Comparison of ENCODE assay signal across 1 cellular context in the genomic region with DNA sequence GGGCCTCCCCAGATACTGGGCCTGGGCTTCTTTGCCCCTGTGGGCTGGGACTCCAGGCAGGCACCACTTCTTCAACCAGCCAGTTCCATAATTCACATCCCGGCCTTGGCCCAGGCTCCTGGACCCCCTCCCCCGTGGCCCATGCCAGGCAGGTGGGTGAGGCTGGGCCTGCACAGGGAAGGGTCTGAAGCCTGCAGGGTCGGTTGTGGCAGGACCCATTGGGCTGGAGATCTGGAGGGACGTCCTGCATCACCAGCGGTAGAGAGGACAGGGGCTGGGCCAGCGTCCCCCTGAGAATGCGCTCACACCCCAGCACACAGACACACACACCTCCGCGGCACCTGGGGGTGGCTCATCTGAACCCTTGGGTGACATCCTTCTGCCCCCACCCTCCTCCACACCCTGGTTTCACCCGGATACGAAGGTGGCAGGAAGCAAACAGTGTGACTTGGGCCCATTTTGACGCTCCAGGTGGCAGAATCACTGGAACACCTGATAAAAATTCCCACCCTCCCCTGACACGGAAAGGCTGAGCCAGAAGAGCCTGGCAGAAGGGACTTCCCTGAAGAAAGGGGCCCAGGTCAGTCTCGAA.
TF ChIP-seq lines count a peak whose summit lies in the region.

No MANE protein-coding gene starts in this region.

TF ChIP-seq in H1, 55 proteins besides CTCF, POLR2A, EP300 and RAD21:
- TF ChIP-seq SP1 (IDR thresholded peaks at IDR 0.05; ENCODE audit: low read depth, low read length), result no peak
- TF ChIP-seq SP2 (IDR thresholded peaks at IDR 0.05; ENCODE audit: low read length), result no peak
- TF ChIP-seq SIRT6 (IDR thresholded peaks at IDR 0.05; ENCODE audit: low read length), result no peak
- TF ChIP-seq, protein P1, sequence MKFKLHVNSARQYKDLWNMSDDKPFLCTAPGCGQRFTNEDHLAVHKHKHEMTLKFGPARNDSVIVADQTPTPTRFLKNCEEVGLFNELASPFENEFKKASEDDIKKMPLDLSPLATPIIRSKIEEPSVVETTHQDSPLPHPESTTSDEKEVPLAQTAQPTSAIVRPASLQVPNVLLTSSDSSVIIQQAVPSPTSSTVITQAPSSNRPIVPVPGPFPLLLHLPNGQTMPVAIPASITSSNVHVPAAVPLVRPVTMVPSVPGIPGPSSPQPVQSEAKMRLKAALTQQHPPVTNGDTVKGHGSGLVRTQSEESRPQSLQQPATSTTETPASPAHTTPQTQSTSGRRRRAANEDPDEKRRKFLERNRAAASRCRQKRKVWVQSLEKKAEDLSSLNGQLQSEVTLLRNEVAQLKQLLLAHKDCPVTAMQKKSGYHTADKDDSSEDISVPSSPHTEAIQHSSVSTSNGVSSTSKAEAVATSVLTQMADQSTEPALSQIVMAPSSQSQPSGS (IDR thresholded peaks at IDR 0.05; ENCODE audit: low read length), result no peak
- no peak for TF ChIP-seq NANOG (IDR thresholded peaks at IDR 0.05; ENCODE audit: insufficient read depth, low read depth, low read length, poor library complexity, severe bottlenecking)
- TF ChIP-seq GTF2F1 (IDR thresholded peaks at IDR 0.05; ENCODE audit: borderline replicate concordance, low read depth, low read length), result no peak
- TF ChIP-seq ASH2L (IDR thresholded peaks at IDR 0.05; ENCODE audit: low read length), result no peak
- TF ChIP-seq CTBP2 (IDR thresholded peaks at IDR 0.05; ENCODE audit: borderline replicate concordance, insufficient read depth, insufficient read length, low read length), result no peak
- no peak for TF ChIP-seq KDM1A (IDR thresholded peaks at IDR 0.05; ENCODE audit: borderline replicate concordance, low read length)
- no peak for TF ChIP-seq MAFK (IDR thresholded peaks at IDR 0.05; ENCODE audit: low read depth, low read length)
- TF ChIP-seq EZH2 (IDR thresholded peaks at IDR 0.05; ENCODE audit: low read depth, low read length, severe bottlenecking), result no peak
- no peak for TF ChIP-seq CBX8 (IDR thresholded peaks at IDR 0.05; ENCODE audit: borderline replicate concordance, low read depth, low read length)
- no peak for TF ChIP-seq RNF2 (IDR thresholded peaks at IDR 0.05; ENCODE audit: borderline replicate concordance, low read depth, low read length, missing control alignments, poor library complexity, severe bottlenecking)
- no peak for TF ChIP-seq ZNF274 (IDR thresholded peaks at IDR 0.05; ENCODE audit: borderline replicate concordance, extremely low read depth, low read length)
- no peak for TF ChIP-seq CREB1 (IDR thresholded peaks at IDR 0.05)
- no peak for TF ChIP-seq PHF8 (conservative IDR thresholded peaks at IDR 0.05; ENCODE audit: low read depth, low read length)
- no peak for TF ChIP-seq SIX5 (IDR thresholded peaks at IDR 0.05; ENCODE audit: low read depth, low read length)
- TF ChIP-seq RXRA (IDR thresholded peaks at IDR 0.05; ENCODE audit: insufficient read depth, low read depth, low read length), result no peak
- TF ChIP-seq FOSL1 (IDR thresholded peaks at IDR 0.05; ENCODE audit: insufficient read depth, low read depth, low read length), result no peak
